Comparison of ENCODE assay signal across 24 cellular contexts in genomic region chr10:52053522-52053921, GRCh38.
"Had no signal": no experiment of that assay in that cellular context is flagged by ENCODE, and none has a peak within 500 bp of the region (broad histone marks: within the 10 kb centered on the region; RNA-seq: fewer than 3 reads in every experiment).

No MANE protein-coding gene starts in this region.

- H3K27me3 Mint-ChIP-seq: dendritic cell treated with granulocyte-macrophage colony-stimulating factor and Interleukin-4, amounts not matched to agents 40 ng/mL and 50 ng/mL, for 4 days; effector memory CD8-positive, alpha-beta T cell had no signal

- H3K4me1 Mint-ChIP-seq: endodermal cell had no signal

- H3K27ac ChIP-seq: colonic mucosa, coronary artery, dorsolateral prefrontal cortex, epithelial cell of prostate, esophagus muscularis mucosa, esophagus squamous epithelium, foreskin keratinocyte, gastrocnemius medialis, gastroesophageal sphincter, heart left ventricle, heart right ventricle had no signal

- H3K36me3 ChIP-seq: colonic mucosa, esophagus muscularis mucosa, esophagus squamous epithelium, gastrocnemius medialis, gastroesophageal sphincter, heart left ventricle had no signal

- H3K27ac Mint-ChIP-seq: dendritic cell treated with granulocyte-macrophage colony-stimulating factor and Interleukin-4, amounts not matched to agents 40 ng/mL and 50 ng/mL, for 4 days; effector memory CD8-positive, alpha-beta T cell; endodermal cell had no signal

- H3K9me3 Mint-ChIP-seq: endodermal cell had no signal

- H3K4me3 Mint-ChIP-seq: dendritic cell treated with granulocyte-macrophage colony-stimulating factor and Interleukin-4, amounts not matched to agents 40 ng/mL and 50 ng/mL, for 4 days; effector memory CD8-positive, alpha-beta T cell; endodermal cell had no signal

- ATAC-seq: effector memory CD8-positive, alpha-beta T cell; esophagus mucosa; foreskin keratinocyte; gastrocnemius medialis; gastroesophageal sphincter; heart left ventricle; heart right ventricle had no signal

- H3K9me3 ChIP-seq: colonic mucosa, esophagus muscularis mucosa, esophagus squamous epithelium, gastrocnemius medialis, gastroesophageal sphincter, heart left ventricle, heart right ventricle had no signal

- DNase-seq: colonic mucosa; cortex of kidney; dermis blood vessel endothelial cell; dorsolateral prefrontal cortex; effector CD4-positive, alpha-beta T cell; effector CD8-positive, alpha-beta T cell; effector memory CD4-positive, alpha-beta T cell; effector memory CD8-positive, alpha-beta T cell; endodermal cell; erythroblast; esophagus squamous epithelium; foreskin keratinocyte; foreskin melanocyte; gastrocnemius medialis; glutamatergic neuron; head of caudate nucleus; heart left ventricle; heart right ventricle had no signal

- H3K4me1 ChIP-seq: colonic mucosa, esophagus muscularis mucosa, esophagus squamous epithelium, foreskin keratinocyte, gastroesophageal sphincter had no signal

- H3K4me3 ChIP-seq: colonic mucosa, coronary artery, dorsolateral prefrontal cortex, esophagus muscularis mucosa, esophagus squamous epithelium, gastrocnemius medialis, gastroesophageal sphincter, heart left ventricle, heart right ventricle had no signal
